ENCODE assay signal across 8 cellular contexts in the genomic region with DNA sequence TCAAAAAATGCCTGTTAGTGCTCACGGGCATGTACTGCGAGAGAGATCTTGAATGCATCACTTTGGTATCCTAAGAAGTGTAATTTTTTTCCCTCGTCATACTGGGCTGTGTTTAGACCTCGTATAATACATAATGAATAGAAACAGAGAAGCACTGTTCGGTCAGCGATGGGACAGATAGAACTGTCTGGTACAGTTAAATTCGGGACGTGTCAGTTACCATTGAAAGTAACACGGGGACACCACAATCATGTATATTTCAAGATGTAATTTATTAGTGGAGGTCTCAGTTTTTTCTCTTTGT. TPM values are rescaled to one million over a fixed set of nuclear protein-coding genes. Genes with fewer than 3 reads are reported as not detected.
DNase-seq lines count a peak whose midpoint lies in the region; ATAC-seq and TF ChIP-seq lines count a peak whose summit lies in the region.

No MANE protein-coding gene starts in this region.

- H3K27ac Mint-ChIP-seq in CD14-positive monocyte = peak overlapping the region in 1 of 7 donors; percentile 32
- H3K27ac Mint-ChIP-seq in dendritic cell treated with granulocyte-macrophage colony-stimulating factor and Interleukin-4, amounts not matched to agents 40 ng/mL and 50 ng/mL, for 4 days = no peak overlapping the region
- peak overlapping the region; percentile 53 to 82 for H3K27ac Mint-ChIP-seq in natural killer cell treated with Interleukin-12 subunit alpha and Interleukin-12 subunit beta and Interleukin-15 and Interleukin-18, amount 100 ng/mL, for 72 hours

- H3K9me3 Mint-ChIP-seq in CD14-positive monocyte = no peaks in the 10 kb centered on the region
- no peaks in the 10 kb centered on the region for H3K9me3 Mint-ChIP-seq in dendritic cell treated with granulocyte-macrophage colony-stimulating factor and Interleukin-4, amounts not matched to agents 40 ng/mL and 50 ng/mL, for 4 days
- H3K9me3 Mint-ChIP-seq in natural killer cell treated with Interleukin-12 subunit alpha and Interleukin-12 subunit beta and Interleukin-15 and Interleukin-18, amount 100 ng/mL, for 72 hours = no peaks in the 10 kb centered on the region

- no peaks in the 10 kb centered on the region for H3K36me3 Mint-ChIP-seq in CD14-positive monocyte
- H3K36me3 Mint-ChIP-seq in dendritic cell treated with granulocyte-macrophage colony-stimulating factor and Interleukin-4, amounts not matched to agents 40 ng/mL and 50 ng/mL, for 4 days (ENCODE audit: low read depth) = peaks cover 15% of the 10 kb centered on the region
- H3K36me3 Mint-ChIP-seq in natural killer cell treated with Interleukin-12 subunit alpha and Interleukin-12 subunit beta and Interleukin-15 and Interleukin-18, amount 100 ng/mL, for 72 hours = no peaks in the 10 kb centered on the region

- intact Hi-C loops in CD14-positive monocyte (cut with micrococcal nuclease) = no loop called here
- intact Hi-C loops in dendritic cell treated with granulocyte-macrophage colony-stimulating factor and Interleukin-4, amounts not matched to agents 40 ng/mL and 50 ng/mL, for 4 days (cut with micrococcal nuclease) = loop anchor here (5.0 kb wide), 1 partner anchor 436 kb away; no protein-coding TSS in a partner anchor

- no peak for TF ChIP-seq POLR2A in GM18505 (IDR thresholded peaks at IDR 0.05; ENCODE audit: borderline replicate concordance, extremely low read depth, insufficient read depth, insufficient read length)

- peaks cover 6 to 20% (median 15%) of the 10 kb centered on the region in 3 donors for H3K27me3 Mint-ChIP-seq in CD14-positive monocyte (ENCODE audit: low read depth in 3 of 3)
- H3K27me3 Mint-ChIP-seq in dendritic cell treated with granulocyte-macrophage colony-stimulating factor and Interleukin-4, amounts not matched to agents 40 ng/mL and 50 ng/mL, for 4 days = peaks cover 32% of the 10 kb centered on the region
- H3K27me3 Mint-ChIP-seq in natural killer cell treated with Interleukin-12 subunit alpha and Interleukin-12 subunit beta and Interleukin-15 and Interleukin-18, amount 100 ng/mL, for 72 hours = peaks cover 17 to 20% of the 10 kb centered on the region in 2 donors

- H3K4me1 Mint-ChIP-seq in CD14-positive monocyte = peaks cover 36% of the 10 kb centered on the region
- H3K4me1 Mint-ChIP-seq in dendritic cell treated with granulocyte-macrophage colony-stimulating factor and Interleukin-4, amounts not matched to agents 40 ng/mL and 50 ng/mL, for 4 days (ENCODE audit: low read depth) = peaks cover 22% of the 10 kb centered on the region
- H3K4me1 Mint-ChIP-seq in natural killer cell treated with Interleukin-12 subunit alpha and Interleukin-12 subunit beta and Interleukin-15 and Interleukin-18, amount 100 ng/mL, for 72 hours (ENCODE audit: low read depth in 2 of 2) = peaks cover 13 to 19% of the 10 kb centered on the region in 2 donors

- TF ChIP-seq CTCF in CD14-positive monocyte (IDR thresholded peaks at IDR 0.05) = no peak

- H3K4me3 Mint-ChIP-seq in CD14-positive monocyte = peak overlapping the region; percentile 96 to 98
- H3K4me3 Mint-ChIP-seq in dendritic cell treated with granulocyte-macrophage colony-stimulating factor and Interleukin-4, amounts not matched to agents 40 ng/mL and 50 ng/mL, for 4 days = peak overlapping the region; percentile 98
- H3K4me3 Mint-ChIP-seq in natural killer cell treated with Interleukin-12 subunit alpha and Interleukin-12 subunit beta and Interleukin-15 and Interleukin-18, amount 100 ng/mL, for 72 hours = peak overlapping the region; percentile 92

- DNase-seq in CD14-positive monocyte (ENCODE audit: low spot score) (no peak), NCI-H526 treated with DMSO at 0.1 percent for 48 hours (lab: John Stamatoyannopoulos, UW) (peak; percentile 35), DMS 273 (lab: John Stamatoyannopoulos, UW; ENCODE audit: unreplicated experiment) (no peak), kidney tubule cell (ENCODE audit: low spot score) (no peak)
- DNase-seq in natural killer cell treated with Interleukin-12 subunit alpha and Interleukin-12 subunit beta and Interleukin-15 and Interleukin-18, amount 100 ng/mL, for 72 hours (ENCODE audit: low spot score) = no peak

- ATAC-seq in natural killer cell treated with Interleukin-12 subunit alpha and Interleukin-12 subunit beta and Interleukin-15 and Interleukin-18, amount 100 ng/mL, for 72 hours = no peak
- ATAC-seq in GM19328 (IDR thresholded peaks at IDR 0.05; ENCODE audit: unreplicated experiment) (no peak), GM18505 (IDR thresholded peaks at IDR 0.05; ENCODE audit: unreplicated experiment) (no peak)

RNA-seq across cellular contexts. Expression of a gene that starts 1.8 kb away (rescaled TPM):
- under 1 TPM; 0.33 to 0.73 TPM for polyA plus RNA-seq in CD14-positive monocyte
- total RNA-seq in natural killer cell treated with Interleukin-12 subunit alpha and Interleukin-12 subunit beta and Interleukin-15 and Interleukin-18, amount 100 ng/mL, for 72 hours = 10 to 100 TPM; 16.9 to 54.4 TPM

RNA-seq across cellular contexts. Expression of a gene that starts 2.0 kb away (rescaled TPM):
- not detected for polyA plus RNA-seq in CD14-positive monocyte
- total RNA-seq in natural killer cell treated with Interleukin-12 subunit alpha and Interleukin-12 subunit beta and Interleukin-15 and Interleukin-18, amount 100 ng/mL, for 72 hours = not detected
